8 cellular contexts compared by ENCODE assay signal in the genomic region with DNA sequence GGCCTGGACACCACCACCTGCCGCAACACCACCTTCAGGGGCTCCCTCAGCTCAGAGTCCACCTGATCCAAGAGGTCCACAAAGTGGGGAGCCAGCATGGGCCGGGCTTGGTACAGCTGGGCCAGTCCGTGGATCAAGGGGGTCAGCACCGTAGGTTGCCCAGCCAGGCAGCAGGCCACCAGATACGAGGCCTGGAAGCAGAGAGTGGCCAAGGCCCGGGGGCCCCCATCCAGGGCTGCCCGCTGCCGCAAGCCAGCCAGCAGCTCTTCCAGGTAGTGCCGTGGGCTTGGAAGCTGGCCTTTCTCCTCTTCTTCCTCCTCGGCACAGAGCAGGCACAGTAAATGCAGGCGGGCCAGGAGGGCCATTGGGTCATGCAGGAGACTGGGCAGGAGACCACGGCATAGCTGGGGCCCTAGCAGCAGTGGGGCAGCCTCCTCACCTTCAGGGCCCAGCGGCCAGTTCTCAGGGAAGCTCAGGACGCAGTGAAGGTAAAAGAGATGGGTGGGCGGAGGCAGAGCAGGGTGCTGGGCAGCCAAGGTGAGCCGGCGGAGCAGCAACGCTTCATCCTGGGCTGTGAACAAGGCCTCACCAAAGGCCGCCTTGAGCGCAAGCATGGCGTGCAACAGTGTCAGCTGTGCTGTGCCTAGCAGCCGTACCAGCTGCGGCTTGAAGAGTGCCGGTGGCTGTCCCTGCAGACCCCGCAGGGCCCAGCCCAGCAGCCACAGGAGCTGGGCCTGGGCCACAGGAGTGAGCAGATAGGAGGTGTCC. TPM values are rescaled to one million over a fixed set of nuclear protein-coding genes. Genes with fewer than 3 reads are reported as not detected.
DNase-seq lines count a peak whose midpoint lies in the region; ATAC-seq and TF ChIP-seq lines count a peak whose summit lies in the region.

No MANE protein-coding gene starts in this region.

- H3K9ac ChIP-seq in NT2/D1 (ENCODE audit: insufficient read length, low read depth) = peak overlapping the region; percentile 95

- CTCF ChIA-PET in CD4-positive, alpha-beta memory T cell (lab: Charles Lee; ENCODE audit: partially characterized antibody) = interaction anchor here (0.7 to 9.0 kb wide), 27 partner anchors 8 to 266 kb away, joined by 3 to 107 read pairs (median 4); a partner anchor contains a TSS

- H3K27me3 ChIP-seq in CD4-positive, alpha-beta memory T cell (ENCODE audit: insufficient read depth, low read length) = no peaks in the 10 kb centered on the region
- H3K27me3 ChIP-seq in NT2/D1 (ENCODE audit: insufficient read depth, insufficient read length) = peaks cover 22% of the 10 kb centered on the region
- H3K27me3 ChIP-seq in neutrophil = peaks cover 6% of the 10 kb centered on the region
- no peaks in the 10 kb centered on the region for H3K27me3 ChIP-seq in foreskin keratinocyte

- no peaks in the 10 kb centered on the region for H3K9me3 ChIP-seq in CD4-positive, alpha-beta memory T cell (ENCODE audit: control insufficient read depth in 1 of 2, low read length in 2 of 2)
- peaks cover 18% of the 10 kb centered on the region; the same call in 1 of the 2 replicates for H3K9me3 ChIP-seq in NT2/D1 (ENCODE audit: insufficient read depth, low read length)
- no peaks in the 10 kb centered on the region for H3K9me3 ChIP-seq in neutrophil

- peak overlapping the region in 1 of 7 donors; percentile 62 for H3K27ac Mint-ChIP-seq in CD4-positive, alpha-beta memory T cell
- peak overlapping the region in 1 of 2 donors; percentile 74 for H3K27ac Mint-ChIP-seq in effector memory CD8-positive, alpha-beta T cell

- POLR2A ChIA-PET in CD4-positive, alpha-beta memory T cell (lab: Charles Lee; ENCODE audit: partially characterized antibody) = interaction anchor here (0.9 to 2.8 kb wide), 12 partner anchors 9 to 223 kb away, joined by 3 to 24 read pairs (median 6); a partner anchor contains a TSS

- TF ChIP-seq CTCF in neutrophil (IDR thresholded peaks at IDR 0.05) (no peak), foreskin keratinocyte (conservative IDR thresholded peaks at IDR 0.05) (no peak)

- peaks cover 5 to 15% (median 8%) of the 10 kb centered on the region in 4 donors for H3K4me1 Mint-ChIP-seq in CD4-positive, alpha-beta memory T cell
- H3K4me1 Mint-ChIP-seq in effector memory CD8-positive, alpha-beta T cell (ENCODE audit: low read depth in 2 of 2) = peaks cover 13 to 14% of the 10 kb centered on the region in 2 donors

- peaks cover 16% of the 10 kb centered on the region for H3K4me1 ChIP-seq in CD4-positive, alpha-beta memory T cell (ENCODE audit: insufficient read depth, low read length)
- H3K4me1 ChIP-seq in NT2/D1 (ENCODE audit: insufficient read depth, insufficient read length) (peaks cover 11% of the 10 kb centered on the region), neutrophil (ENCODE audit: control insufficient read depth in 1 of 2, insufficient read depth in 1 of 2, low read depth in 1 of 2, low read length in 1 of 2) (peaks cover 62 to 67% of the 10 kb centered on the region in 2 experiments), foreskin keratinocyte (peaks cover 3% of the 10 kb centered on the region)

- H3K36me3 Mint-ChIP-seq in CD4-positive, alpha-beta memory T cell = peaks cover 0 to 8% of the 10 kb centered on the region in 2 donors
- H3K36me3 Mint-ChIP-seq in effector memory CD8-positive, alpha-beta T cell (ENCODE audit: insufficient read depth) = peaks cover 21% of the 10 kb centered on the region

- H3K9me3 Mint-ChIP-seq in CD4-positive, alpha-beta memory T cell = no peaks in the 10 kb centered on the region
- no peaks in the 10 kb centered on the region for H3K9me3 Mint-ChIP-seq in effector memory CD8-positive, alpha-beta T cell

- H3K4me3 Mint-ChIP-seq in CD4-positive, alpha-beta memory T cell = peak overlapping the region in 7 of 8 donors; percentile 24 to 85 (median 73)
- peak overlapping the region; percentile 89 to 90 for H3K4me3 Mint-ChIP-seq in effector memory CD8-positive, alpha-beta T cell

- no peak overlapping the region for H3K27ac ChIP-seq in CD4-positive, alpha-beta memory T cell (ENCODE audit: low read depth, low read length)
- H3K27ac ChIP-seq in neutrophil (peak overlapping the region; percentile 98), foreskin keratinocyte (no peak overlapping the region)

- DNase-seq in CD4-positive, alpha-beta memory T cell = no peak
- DNase-seq in NT2/D1 (ENCODE audit: low read depth, low spot score) (no peak), HT-29 (ENCODE audit: low spot score) (no peak), foreskin keratinocyte (no peak), UCSD-AML1 (lab: John Stamatoyannopoulos, UW; ENCODE audit: unreplicated experiment) (no peak), T1000 (lab: John Stamatoyannopoulos, UW) (no peak)
- DNase-seq in effector memory CD8-positive, alpha-beta T cell = no peak

- intact Hi-C loops in CD4-positive, alpha-beta memory T cell (cut with micrococcal nuclease) = no loop called here

- H3K27me3 Mint-ChIP-seq in CD4-positive, alpha-beta memory T cell = no peaks in the 10 kb centered on the region
- H3K27me3 Mint-ChIP-seq in effector memory CD8-positive, alpha-beta T cell = peaks cover 0 to 4% of the 10 kb centered on the region in 2 donors

- no peak for ATAC-seq in effector memory CD8-positive, alpha-beta T cell (replicated peaks)
- ATAC-seq in foreskin keratinocyte = no peak

- H3K4me3 ChIP-seq in CD4-positive, alpha-beta memory T cell (ENCODE audit: low read length in 2 of 2) = peak overlapping the region in 1 of 2 donors; percentile 54
- peak overlapping the region; percentile 93 for H3K4me3 ChIP-seq in NT2/D1 (ENCODE audit: insufficient read length, low read depth)
- peak overlapping the region; percentile 76 to 94 for H3K4me3 ChIP-seq in neutrophil (ENCODE audit: low read depth in 1 of 2, low read length in 1 of 2)

- H3K36me3 ChIP-seq in CD4-positive, alpha-beta memory T cell (ENCODE audit: insufficient read depth, low read length) = peaks cover 3% of the 10 kb centered on the region
- H3K36me3 ChIP-seq in NT2/D1 (ENCODE audit: insufficient read depth, insufficient read length, low read length) (peaks cover 43% of the 10 kb centered on the region), neutrophil (peaks cover 33% of the 10 kb centered on the region)

RNA-seq across cellular contexts. Expression of a gene that starts 1.7 kb away (rescaled TPM):
- total RNA-seq in CD4-positive, alpha-beta memory T cell = 10 to 100 TPM; 25.6 to 26.9 TPM
- 10 to 100 TPM in 1 of 2 donors, 1 to 10 TPM in 1; 5.2 to 13.7 TPM for polyA plus RNA-seq in CD4-positive, alpha-beta memory T cell
- total RNA-seq in HT-29 (2014; rRNA removed; shearing (Covaris generic)) = 18.2 and 20.2 TPM in 2 replicates
- total RNA-seq in foreskin keratinocyte = 10.8 and 11.8 TPM in 2 replicates
- polyA plus RNA-seq in foreskin keratinocyte = 5.9 TPM in 2 replicates

RNA-seq across cellular contexts. Expression of a gene that starts 7.8 kb away (rescaled TPM):
- not detected for total RNA-seq in CD4-positive, alpha-beta memory T cell
- not detected for polyA plus RNA-seq in CD4-positive, alpha-beta memory T cell
- total RNA-seq in HT-29 (2014; rRNA removed; shearing (Covaris generic)) = 42.2 and 42.8 TPM in 2 replicates
- total RNA-seq in foreskin keratinocyte = 0.42 and 0.65 TPM in 2 replicates
- polyA plus RNA-seq in foreskin keratinocyte = 0.36 and 0.46 TPM in 2 replicates

RNA-seq across cellular contexts. Expression of a gene that starts 54.7 kb away (rescaled TPM):
- total RNA-seq in CD4-positive, alpha-beta memory T cell = under 1 TPM; 0.42 to 0.64 TPM
- under 1 TPM; 0.68 to 0.93 TPM for polyA plus RNA-seq in CD4-positive, alpha-beta memory T cell
- not detected in 2 replicates for total RNA-seq in HT-29 (2014; rRNA removed; shearing (Covaris generic))
- 0.07 and 0.11 TPM in 2 replicates for total RNA-seq in foreskin keratinocyte
- 0.11 and 0.22 TPM in 2 replicates for polyA plus RNA-seq in foreskin keratinocyte

RNA-seq across cellular contexts. Expression of a gene that starts 58.5 kb away (rescaled TPM):
- 10 to 100 TPM; 69.1 to 69.7 TPM for total RNA-seq in CD4-positive, alpha-beta memory T cell
- 10 to 100 TPM; 61.4 to 74.2 TPM for polyA plus RNA-seq in CD4-positive, alpha-beta memory T cell
- 47.3 and 71.2 TPM in 2 replicates for total RNA-seq in HT-29 (2014; rRNA removed; shearing (Covaris generic))
- 35.4 and 38.3 TPM in 2 replicates for total RNA-seq in foreskin keratinocyte
- 56.4 and 60.0 TPM in 2 replicates for polyA plus RNA-seq in foreskin keratinocyte

Comparison
In these comparisons a context has a peak if more than half of its experiments do, and no peak if none do; other contexts are left out.
1. RNA of a gene that starts 7.8 kb away (total RNA-seq): 42.2 to 42.8 TPM in HT-29; 0.42 to 0.65 TPM in foreskin keratinocyte and not detected in CD4-positive, alpha-beta memory T cell; every median in the first group is over 10 times any median in the second.